Comparison of ENCODE assay signal across 27 cellular contexts in the genomic region with DNA sequence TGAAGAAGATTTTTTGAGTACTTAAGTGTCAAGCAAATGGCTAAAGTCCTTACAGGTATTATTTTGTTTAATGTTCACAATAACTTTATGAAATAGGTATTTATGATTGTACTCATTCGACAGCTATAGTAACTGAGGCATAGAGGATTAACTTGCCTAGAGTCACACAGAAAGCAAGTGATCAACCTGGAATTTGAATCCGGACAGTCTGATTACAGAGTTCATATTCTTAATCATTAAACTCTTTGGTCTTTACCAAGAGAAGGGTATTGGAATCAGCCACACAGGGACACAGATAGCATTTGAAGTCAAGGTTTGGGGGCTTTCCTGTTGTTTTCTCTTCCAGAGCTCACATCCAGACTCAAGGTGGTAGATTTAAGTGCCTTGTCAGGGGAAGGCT.
"Had no signal": no experiment of that assay in that cellular context is flagged by ENCODE, and none has a peak within 500 bp of the region (broad histone marks: within the 10 kb centered on the region; RNA-seq: fewer than 3 reads in every experiment).

No MANE protein-coding gene starts in this region.

- DNase-seq: naive thymus-derived CD4-positive, alpha-beta T cell; natural killer cell; nephron progenitor cell; nucleus accumbens; pancreas; right cardiac atrium; stimulated activated CD4-positive, alpha-beta T cell treated with anti-CD3 and anti-CD28 coated beads, Interleukin-15, amount 100 ng/mL, for 24 hours; stimulated activated CD4-positive, alpha-beta T cell treated with anti-CD3 and anti-CD28 coated beads, Interleukin-2, amount 100 ng/mL, for 24 hours; stimulated activated CD4-positive, alpha-beta T cell treated with anti-CD3 and anti-CD28 coated beads, Interleukin-2, amount 100 ng/mL, for 48 hours; stimulated activated CD4-positive, alpha-beta T cell treated with anti-CD3 and anti-CD28 coated beads, Interleukin-4, amount 100 ng/mL, for 24 hours; stimulated activated naive B cell treated with anti-CD40 and anti-IgM and Interleukin-4, amounts not matched to agents 10 μg/mL and 1 μg/mL and 100 μg/mL, for 72 hours; stimulated activated naive CD4-positive, alpha-beta T cell treated with Interleukin-2 at 50 U/mL for 16 hours; stimulated activated naive CD8-positive, alpha-beta T cell treated with anti-CD3 and anti-CD28 coated beads, Interleukin-15, amount 100 ng/mL, for 72 hours; substantia nigra; testis; tibial artery; upper lobe of right lung; uterus had no signal

- H3K36me3 Mint-ChIP-seq: natural killer cell; stimulated activated effector memory CD8-positive, alpha-beta T cell treated with anti-CD3 and anti-CD28 coated beads, Interleukin-12 subunit alpha, Interleukin-12 subunit beta, amount 100 ng/mL, for 72 hours; stimulated activated naive B cell treated with anti-CD40 and anti-IgM and Interleukin-4, amounts not matched to agents 10 μg/mL and 1 μg/mL and 100 μg/mL, for 72 hours; type B pancreatic cell had no signal

- H3K4me3 ChIP-seq: pancreas, prostate gland, skin epidermis, suprapubic skin, testis, tibial artery, transverse colon, upper lobe of right lung, uterus had no signal

- H3K27me3 ChIP-seq: neutrophil, pancreas, suprapubic skin, testis, tibial artery, transverse colon, upper lobe of right lung, uterus had no signal

- FAIRE-seq: pancreas had no signal

- H3K36me3 ChIP-seq: neutrophil, pancreas, prostate gland, transverse colon, upper lobe of right lung, uterus had no signal

- H3K4me1 Mint-ChIP-seq: naive thymus-derived CD4-positive, alpha-beta T cell; natural killer cell; neural crest cell; stimulated activated effector memory CD8-positive, alpha-beta T cell treated with anti-CD3 and anti-CD28 coated beads, Interleukin-12 subunit alpha, Interleukin-12 subunit beta, amount 100 ng/mL, for 72 hours; stimulated activated naive B cell treated with anti-CD40 and anti-IgM and Interleukin-4, amounts not matched to agents 10 μg/mL and 1 μg/mL and 100 μg/mL, for 72 hours had no signal

- ATAC-seq: naive thymus-derived CD4-positive, alpha-beta T cell; natural killer cell; pancreas; right cardiac atrium; sciatic nerve; stimulated activated effector memory CD8-positive, alpha-beta T cell treated with anti-CD3 and anti-CD28 coated beads, Interleukin-12 subunit alpha, Interleukin-12 subunit beta, amount 100 ng/mL, for 72 hours; stimulated activated naive B cell treated with anti-CD40 and anti-IgM and Interleukin-4, amounts not matched to agents 10 μg/mL and 1 μg/mL and 100 μg/mL, for 72 hours; stimulated activated naive CD8-positive, alpha-beta T cell treated with anti-CD3 and anti-CD28 coated beads, Interleukin-15, amount 100 ng/mL, for 72 hours; upper lobe of right lung had no signal

- H3K4me1 ChIP-seq: pancreas, prostate gland, testis, tibial artery, upper lobe of right lung, uterus had no signal

- H3K27me3 Mint-ChIP-seq: naive thymus-derived CD4-positive, alpha-beta T cell; stimulated activated naive B cell treated with anti-CD40 and anti-IgM and Interleukin-4, amounts not matched to agents 10 μg/mL and 1 μg/mL and 100 μg/mL, for 72 hours; stimulated activated naive CD8-positive, alpha-beta T cell treated with anti-CD3 and anti-CD28 coated beads, Interleukin-15, amount 100 ng/mL, for 72 hours; type B pancreatic cell had no signal

- H3K4me3 Mint-ChIP-seq: naive thymus-derived CD4-positive, alpha-beta T cell; natural killer cell; nephron progenitor cell; neural crest cell; stimulated activated effector memory CD8-positive, alpha-beta T cell treated with anti-CD3 and anti-CD28 coated beads, Interleukin-12 subunit alpha, Interleukin-12 subunit beta, amount 100 ng/mL, for 72 hours; stimulated activated naive B cell treated with anti-CD40 and anti-IgM and Interleukin-4, amounts not matched to agents 10 μg/mL and 1 μg/mL and 100 μg/mL, for 72 hours; stimulated activated naive CD8-positive, alpha-beta T cell treated with anti-CD3 and anti-CD28 coated beads, Interleukin-15, amount 100 ng/mL, for 72 hours; type B pancreatic cell had no signal

- H3K9me3 Mint-ChIP-seq: naive thymus-derived CD4-positive, alpha-beta T cell; natural killer cell; neural crest cell; stimulated activated effector memory CD8-positive, alpha-beta T cell treated with anti-CD3 and anti-CD28 coated beads, Interleukin-12 subunit alpha, Interleukin-12 subunit beta, amount 100 ng/mL, for 72 hours; stimulated activated naive B cell treated with anti-CD40 and anti-IgM and Interleukin-4, amounts not matched to agents 10 μg/mL and 1 μg/mL and 100 μg/mL, for 72 hours; stimulated activated naive CD8-positive, alpha-beta T cell treated with anti-CD3 and anti-CD28 coated beads, Interleukin-15, amount 100 ng/mL, for 72 hours; type B pancreatic cell had no signal

- H3K9me3 ChIP-seq: neutrophil, pancreas, prostate gland, suprapubic skin, testis, tibial artery, transverse colon, upper lobe of right lung, uterus had no signal

- H3K27ac ChIP-seq: neutrophil, pancreas, prostate gland, skin epidermis, suprapubic skin, testis, tibial artery, transverse colon, upper lobe of right lung, uterus had no signal

- H3K27ac Mint-ChIP-seq: naive thymus-derived CD4-positive, alpha-beta T cell; natural killer cell; nephron progenitor cell; stimulated activated effector memory CD8-positive, alpha-beta T cell treated with anti-CD3 and anti-CD28 coated beads, Interleukin-12 subunit alpha, Interleukin-12 subunit beta, amount 100 ng/mL, for 72 hours; stimulated activated naive B cell treated with anti-CD40 and anti-IgM and Interleukin-4, amounts not matched to agents 10 μg/mL and 1 μg/mL and 100 μg/mL, for 72 hours; stimulated activated naive CD8-positive, alpha-beta T cell treated with anti-CD3 and anti-CD28 coated beads, Interleukin-15, amount 100 ng/mL, for 72 hours; type B pancreatic cell had no signal
